ENCODE assay signal across 9 cellular contexts in genomic region chr13:75299913-75300862, GRCh38.
A peak's percentile ranks its signal among the peaks of the same experiment; 100 is the strongest.
DNase-seq lines count a peak whose midpoint lies in the region; ATAC-seq lines count a peak whose summit lies in the region.
"Had no signal": no experiment of that assay in that cellular context is flagged by ENCODE, and none has a peak within 500 bp of the region (broad histone marks: within the 10 kb centered on the region; RNA-seq: fewer than 3 reads in every experiment).

No MANE protein-coding gene starts in this region.

- ATAC-seq in GM21447 (IDR thresholded peaks at IDR 0.05; ENCODE audit: unreplicated experiment) (peak; percentile 75), HG03457 (IDR thresholded peaks at IDR 0.05; ENCODE audit: unreplicated experiment) (peak; percentile 62)

- DNase-seq in GM04503 (ENCODE audit: low read depth) (peak; percentile 13), fibroblast of peridontal ligament (ENCODE audit: extremely low read depth) (peak; percentile 75), NCI-H526 (lab: John Stamatoyannopoulos, UW) (no peak), HK-2 (ENCODE audit: unreplicated experiment) (no peak), cortex of kidney (lab: John Stamatoyannopoulos, UW) (no peak), NCI-H524 (lab: John Stamatoyannopoulos, UW) (no peak)
- DNase-seq: aorta had no signal

Comparison
In these comparisons a context has a peak if more than half of its experiments do, and no peak if none do; other contexts are left out.
1. DNase-seq: peak in GM04503 (single experiment) and fibroblast of peridontal ligament (single experiment); none in NCI-H526 (0 of 2), HK-2 (single experiment), cortex of kidney (single experiment) and NCI-H524 (0 of 2).